In genomic region chr22:23070418-23071162, GRCh38 we compare ENCODE assay signal across 1 cellular context.
TF ChIP-seq lines count a peak whose summit lies in the region.

Gene GNAZ (plus strand): TSS chr22:23070519. CDS start chr22:23095696, 25,177 bp downstream.

TF ChIP-seq in HEK293, 187 proteins besides CTCF, POLR2A, EP300 and RAD21 (continued from another document and continues in another):
- peak; percentile 6; the same call in 1 of the 2 replicates for TF ChIP-seq ZBTB10 (tag by site-specific recombination; IDR thresholded peaks at IDR 0.05)
- TF ChIP-seq ZNF670 (tag by site-specific recombination; IDR thresholded peaks at IDR 0.05; ENCODE audit: low read depth): no peak
- TF ChIP-seq ZNF404 (tag by site-specific recombination; IDR thresholded peaks at IDR 0.05): no peak
- no peak for TF ChIP-seq ZNF266 (tag by site-specific recombination; IDR thresholded peaks at IDR 0.05; ENCODE audit: low read depth)
- TF ChIP-seq GLI4 (tag by site-specific recombination; IDR thresholded peaks at IDR 0.05): no peak
- TF ChIP-seq KLF16 (tag by site-specific recombination; IDR thresholded peaks at IDR 0.05): no peak
- no peak for TF ChIP-seq ZNF510 (tag by site-specific recombination; IDR thresholded peaks at IDR 0.05; ENCODE audit: insufficient replicate concordance)
- no peak for TF ChIP-seq ZNF513 (tag by site-specific recombination; IDR thresholded peaks at IDR 0.05)
- TF ChIP-seq GFI1B (tag by site-specific recombination; IDR thresholded peaks at IDR 0.05): no peak
- no peak for TF ChIP-seq ZFP3 (tag by site-specific recombination; IDR thresholded peaks at IDR 0.05; ENCODE audit: low read depth)
- no peak for TF ChIP-seq ZNF426 (tag by site-specific recombination; IDR thresholded peaks at IDR 0.05)
- no peak for TF ChIP-seq ZNF202 (tag by site-specific recombination; IDR thresholded peaks at IDR 0.05; ENCODE audit: borderline replicate concordance)
- no peak for TF ChIP-seq ZNF768 (tag by site-specific recombination; IDR thresholded peaks at IDR 0.05)
- no peak for TF ChIP-seq MZF1 (tag by site-specific recombination; IDR thresholded peaks at IDR 0.05; ENCODE audit: borderline replicate concordance)
- no peak for TF ChIP-seq REPIN1 (tag by site-specific recombination; IDR thresholded peaks at IDR 0.05; ENCODE audit: low read depth)
- TF ChIP-seq MEIS1 (CRISPR knock-in tag; IDR thresholded peaks at IDR 0.05; ENCODE audit: borderline replicate concordance): no peak
- no peak for TF ChIP-seq ZNF423 (tag by site-specific recombination; IDR thresholded peaks at IDR 0.05)
- TF ChIP-seq ZNF248 (tag by site-specific recombination; IDR thresholded peaks at IDR 0.05): no peak
- TF ChIP-seq ZNF37A (tag by site-specific recombination; IDR thresholded peaks at IDR 0.05): no peak
- no peak; the same call in 1 of the 2 replicates for TF ChIP-seq ZNF398 (tag by site-specific recombination; IDR thresholded peaks at IDR 0.05)
- no peak for TF ChIP-seq ZNF658 (tag by site-specific recombination; IDR thresholded peaks at IDR 0.05)
- no peak for TF ChIP-seq ZNF629 (tag by site-specific recombination; IDR thresholded peaks at IDR 0.05)
- TF ChIP-seq ZNF548 (tag by site-specific recombination; IDR thresholded peaks at IDR 0.05): no peak
- TF ChIP-seq ZNF48 (tag by site-specific recombination; IDR thresholded peaks at IDR 0.05): no peak
- TF ChIP-seq ZBTB26 (tag by site-specific recombination; optimal IDR thresholded peaks at IDR 0.05): peak; percentile 43
- no peak for TF ChIP-seq ZNF585B (tag by site-specific recombination; IDR thresholded peaks at IDR 0.05)
- TF ChIP-seq SP3 (tag by site-specific recombination; IDR thresholded peaks at IDR 0.05): peak; percentile 48
- no peak for TF ChIP-seq ZNF785 (tag by site-specific recombination; IDR thresholded peaks at IDR 0.05)
- TF ChIP-seq ZNF223 (tag by site-specific recombination; IDR thresholded peaks at IDR 0.05): no peak
- TF ChIP-seq ZNF704 (tag by site-specific recombination; IDR thresholded peaks at IDR 0.05): no peak
- peak; percentile 60; the same call in 1 of the 2 replicates for TF ChIP-seq GLIS2 (tag by site-specific recombination; IDR thresholded peaks at IDR 0.05)
- TF ChIP-seq SALL2 (tag by site-specific recombination; IDR thresholded peaks at IDR 0.05; ENCODE audit: borderline replicate concordance): no peak
- no peak for TF ChIP-seq ZSCAN23 (tag by site-specific recombination; IDR thresholded peaks at IDR 0.05)
- 0 out of 2 replicates have a peak, but pooled peaks have one; percentile 12 for TF ChIP-seq KLF8 (tag by site-specific recombination; IDR thresholded peaks at IDR 0.05)
- no peak for TF ChIP-seq ZNF555 (tag by site-specific recombination; conservative IDR thresholded peaks at IDR 0.05)
- no peak for TF ChIP-seq PRDM4 (tag by site-specific recombination; IDR thresholded peaks at IDR 0.05)
- TF ChIP-seq ZNF488 (tag by site-specific recombination; IDR thresholded peaks at IDR 0.05): no peak
- no peak for TF ChIP-seq ZNF23 (tag by site-specific recombination; IDR thresholded peaks at IDR 0.05; ENCODE audit: borderline replicate concordance)
- TF ChIP-seq ZNF571 (tag by site-specific recombination; IDR thresholded peaks at IDR 0.05): no peak
- TF ChIP-seq ZNF354C (tag by site-specific recombination; IDR thresholded peaks at IDR 0.05; ENCODE audit: borderline replicate concordance, low read depth): no peak
- TF ChIP-seq TCF7L2 (IDR thresholded peaks at IDR 0.05; ENCODE audit: borderline replicate concordance, low read depth, low read length): no peak
- TF ChIP-seq YY2 (tag by site-specific recombination; IDR thresholded peaks at IDR 0.05): no peak
- no peak for TF ChIP-seq ZNF544 (tag by site-specific recombination; IDR thresholded peaks at IDR 0.05)
- TF ChIP-seq ZNF433 (tag by site-specific recombination; IDR thresholded peaks at IDR 0.05; ENCODE audit: low read depth): no peak
- no peak for TF ChIP-seq ZNF311 (tag by site-specific recombination; IDR thresholded peaks at IDR 0.05; ENCODE audit: borderline replicate concordance)
- TF ChIP-seq ZNF174 (tag by site-specific recombination; IDR thresholded peaks at IDR 0.05): no peak
- no peak for TF ChIP-seq YY1 (tag by site-specific recombination; IDR thresholded peaks at IDR 0.05)
- TF ChIP-seq ZNF335 (tag by site-specific recombination; conservative IDR thresholded peaks at IDR 0.05): peak; percentile 79
- TF ChIP-seq ZNF560 (tag by site-specific recombination; IDR thresholded peaks at IDR 0.05; ENCODE audit: borderline replicate concordance): no peak
- TF ChIP-seq ZNF350 (tag by site-specific recombination; IDR thresholded peaks at IDR 0.05): no peak
- TF ChIP-seq ZNF341 (tag by site-specific recombination; IDR thresholded peaks at IDR 0.05; ENCODE audit: low read depth): 0 out of 2 replicates have a peak, but pooled peaks have one; percentile 21
- no peak for TF ChIP-seq ZNF274 (IDR thresholded peaks at IDR 0.05; ENCODE audit: low read length)
- TF ChIP-seq ZNF274 (tag by site-specific recombination; IDR thresholded peaks at IDR 0.05; ENCODE audit: borderline replicate concordance): no peak
- TF ChIP-seq ZNF521 (tag by site-specific recombination; IDR thresholded peaks at IDR 0.05): no peak
- no peak for TF ChIP-seq ZNF121 (tag by site-specific recombination; IDR thresholded peaks at IDR 0.05)
- no peak for TF ChIP-seq HOXA7 (CRISPR knock-in tag; IDR thresholded peaks at IDR 0.05; ENCODE audit: borderline replicate concordance)
- no peak for TF ChIP-seq GLIS1 (tag by site-specific recombination; IDR thresholded peaks at IDR 0.05)
- no peak for TF ChIP-seq ZNF133 (tag by site-specific recombination; IDR thresholded peaks at IDR 0.05)
